ENCODE assay signal across 18 cellular contexts in the genomic region with DNA sequence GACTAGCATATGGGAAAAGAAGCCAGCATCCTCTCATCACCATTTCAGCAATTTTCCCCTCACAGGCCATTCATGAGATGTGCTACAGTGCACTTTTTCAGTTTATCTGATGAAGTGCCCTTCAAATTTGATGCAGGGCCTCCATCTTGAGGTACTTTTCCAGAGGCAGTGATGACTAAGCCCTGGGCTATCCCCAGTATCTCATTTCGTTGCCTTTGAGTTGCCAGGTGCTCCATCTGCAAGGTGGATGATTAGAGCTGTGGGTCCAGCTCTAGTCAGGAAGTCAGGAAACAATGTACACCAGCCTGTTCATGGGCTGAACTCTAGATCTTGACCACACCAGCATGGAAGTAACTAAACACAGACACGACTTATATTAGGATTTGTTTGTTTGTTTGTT.
"Had no signal": no experiment of that assay in that cellular context is flagged by ENCODE, and none has a peak within 500 bp of the region (broad histone marks: within the 10 kb centered on the region; RNA-seq: fewer than 3 reads in every experiment).

No MANE protein-coding gene starts in this region.

- H3K36me3 ChIP-seq: gastrocnemius medialis, pancreas, spleen, uterus had no signal

- H3K27ac ChIP-seq: dorsolateral prefrontal cortex, gastrocnemius medialis, pancreas, spleen, uterus had no signal

- DNase-seq: cortex of kidney; dorsolateral prefrontal cortex; effector CD8-positive, alpha-beta T cell; gastrocnemius medialis; glutamatergic neuron; kidney; left colon; left ventricle myocardium superior; mesendoderm; naive B cell; occipital lobe; pancreas; right cardiac atrium; spleen; stimulated activated naive CD4-positive, alpha-beta T cell; uterus had no signal

- FAIRE-seq: kidney, pancreas had no signal

- H3K4me3 ChIP-seq: dorsolateral prefrontal cortex, gastrocnemius medialis, lung, pancreas, spleen, uterus had no signal

- H3K9me3 ChIP-seq: gastrocnemius medialis, pancreas, spleen, uterus had no signal

- H3K27me3 ChIP-seq: gastrocnemius medialis, pancreas, spleen, uterus had no signal

- H3K4me1 ChIP-seq: gastrocnemius medialis, pancreas, uterus had no signal

- ATAC-seq: esophagus mucosa, gastrocnemius medialis, left colon, left ventricle myocardium superior, pancreas, right cardiac atrium had no signal
